Comparison of ENCODE assay signal across 1 cellular context in the genomic region with DNA sequence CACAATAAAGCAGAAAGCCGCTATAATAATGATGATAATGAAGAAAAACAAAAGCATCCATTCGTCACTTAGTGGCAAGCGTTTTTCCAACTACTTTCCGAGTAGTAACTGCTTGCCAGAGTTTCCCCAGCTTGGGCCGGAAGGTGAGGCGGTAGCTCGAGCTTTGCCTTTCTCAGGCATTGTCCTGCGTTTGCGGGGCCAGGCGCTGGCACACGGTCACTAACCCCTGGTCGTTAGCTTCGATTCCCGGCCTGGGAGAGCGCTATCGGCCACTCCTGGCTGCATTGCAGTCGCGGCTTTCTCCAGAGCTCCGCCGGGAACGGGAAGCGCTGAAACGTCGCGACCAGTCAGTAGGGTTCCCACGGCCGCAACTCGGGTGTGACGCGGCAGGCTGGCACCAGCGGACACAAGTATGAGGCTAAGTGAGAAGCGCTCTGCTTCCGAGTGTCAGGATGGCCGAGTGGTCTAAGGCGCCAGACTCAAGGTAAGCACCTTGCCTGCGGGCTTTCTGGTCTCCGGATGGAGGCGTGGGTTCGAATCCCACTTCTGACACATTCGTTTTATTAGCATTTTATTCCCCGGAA.
TF ChIP-seq lines count a peak whose summit lies in the region.

No MANE protein-coding gene starts in this region.

TF ChIP-seq in K562, 482 proteins besides CTCF, POLR2A, EP300 and RAD21 (continued from another document and continues in another):
- TF ChIP-seq, protein P1, sequence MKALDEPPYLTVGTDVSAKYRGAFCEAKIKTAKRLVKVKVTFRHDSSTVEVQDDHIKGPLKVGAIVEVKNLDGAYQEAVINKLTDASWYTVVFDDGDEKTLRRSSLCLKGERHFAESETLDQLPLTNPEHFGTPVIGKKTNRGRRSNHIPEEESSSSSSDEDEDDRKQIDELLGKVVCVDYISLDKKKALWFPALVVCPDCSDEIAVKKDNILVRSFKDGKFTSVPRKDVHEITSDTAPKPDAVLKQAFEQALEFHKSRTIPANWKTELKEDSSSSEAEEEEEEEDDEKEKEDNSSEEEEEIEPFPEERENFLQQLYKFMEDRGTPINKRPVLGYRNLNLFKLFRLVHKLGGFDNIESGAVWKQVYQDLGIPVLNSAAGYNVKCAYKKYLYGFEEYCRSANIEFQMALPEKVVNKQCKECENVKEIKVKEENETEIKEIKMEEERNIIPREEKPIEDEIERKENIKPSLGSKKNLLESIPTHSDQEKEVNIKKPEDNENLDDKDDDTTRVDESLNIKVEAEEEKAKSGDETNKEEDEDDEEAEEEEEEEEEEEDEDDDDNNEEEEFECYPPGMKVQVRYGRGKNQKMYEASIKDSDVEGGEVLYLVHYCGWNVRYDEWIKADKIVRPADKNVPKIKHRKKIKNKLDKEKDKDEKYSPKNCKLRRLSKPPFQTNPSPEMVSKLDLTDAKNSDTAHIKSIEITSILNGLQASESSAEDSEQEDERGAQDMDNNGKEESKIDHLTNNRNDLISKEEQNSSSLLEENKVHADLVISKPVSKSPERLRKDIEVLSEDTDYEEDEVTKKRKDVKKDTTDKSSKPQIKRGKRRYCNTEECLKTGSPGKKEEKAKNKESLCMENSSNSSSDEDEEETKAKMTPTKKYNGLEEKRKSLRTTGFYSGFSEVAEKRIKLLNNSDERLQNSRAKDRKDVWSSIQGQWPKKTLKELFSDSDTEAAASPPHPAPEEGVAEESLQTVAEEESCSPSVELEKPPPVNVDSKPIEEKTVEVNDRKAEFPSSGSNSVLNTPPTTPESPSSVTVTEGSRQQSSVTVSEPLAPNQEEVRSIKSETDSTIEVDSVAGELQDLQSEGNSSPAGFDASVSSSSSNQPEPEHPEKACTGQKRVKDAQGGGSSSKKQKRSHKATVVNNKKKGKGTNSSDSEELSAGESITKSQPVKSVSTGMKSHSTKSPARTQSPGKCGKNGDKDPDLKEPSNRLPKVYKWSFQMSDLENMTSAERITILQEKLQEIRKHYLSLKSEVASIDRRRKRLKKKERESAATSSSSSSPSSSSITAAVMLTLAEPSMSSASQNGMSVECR (CRISPR knock-in tag; IDR thresholded peaks at IDR 0.05): no peak; the same call in none of the 2 replicates
- no peak for TF ChIP-seq POU5F1 (IDR thresholded peaks at IDR 0.05; ENCODE audit: borderline replicate concordance, low read depth, low read length, partially characterized antibody)
- TF ChIP-seq ATF7 (IDR thresholded peaks at IDR 0.05): no peak
- TF ChIP-seq KLF10 (CRISPR knock-in tag; IDR thresholded peaks at IDR 0.05): no peak
- TF ChIP-seq RNF2 (IDR thresholded peaks at IDR 0.05): peak; percentile 67
- TF ChIP-seq POLR2H (tag; IDR thresholded peaks at IDR 0.05; ENCODE audit: low read depth): no peak
- no peak for TF ChIP-seq MIER1 (IDR thresholded peaks at IDR 0.05; ENCODE audit: low read depth)
- TF ChIP-seq OTX1 (CRISPR knock-in tag; IDR thresholded peaks at IDR 0.05): 0 out of 2 replicates have a peak, but pooled peaks have one; percentile 4
- TF ChIP-seq ZNF239 (CRISPR knock-in tag; IDR thresholded peaks at IDR 0.05): no peak
- TF ChIP-seq, protein P2, sequence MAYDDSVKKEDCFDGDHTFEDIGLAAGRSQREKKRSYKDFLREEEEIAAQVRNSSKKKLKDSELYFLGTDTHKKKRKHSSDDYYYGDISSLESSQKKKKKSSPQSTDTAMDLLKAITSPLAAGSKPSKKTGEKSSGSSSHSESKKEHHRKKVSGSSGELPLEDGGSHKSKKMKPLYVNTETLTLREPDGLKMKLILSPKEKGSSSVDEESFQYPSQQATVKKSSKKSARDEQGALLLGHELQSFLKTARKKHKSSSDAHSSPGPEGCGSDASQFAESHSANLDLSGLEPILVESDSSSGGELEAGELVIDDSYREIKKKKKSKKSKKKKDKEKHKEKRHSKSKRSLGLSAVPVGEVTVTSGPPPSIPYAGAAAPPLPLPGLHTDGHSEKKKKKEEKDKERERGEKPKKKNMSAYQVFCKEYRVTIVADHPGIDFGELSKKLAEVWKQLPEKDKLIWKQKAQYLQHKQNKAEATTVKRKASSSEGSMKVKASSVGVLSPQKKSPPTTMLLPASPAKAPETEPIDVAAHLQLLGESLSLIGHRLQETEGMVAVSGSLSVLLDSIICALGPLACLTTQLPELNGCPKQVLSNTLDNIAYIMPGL (CRISPR knock-in tag; IDR thresholded peaks at IDR 0.05): peak; percentile 95; the same call in 1 of the 2 replicates
- no peak for TF ChIP-seq JUNB (CRISPR knock-in tag; conservative IDR thresholded peaks at IDR 0.05)
- TF ChIP-seq KDM4B (IDR thresholded peaks at IDR 0.05; ENCODE audit: borderline replicate concordance in 2 of 2, low read depth in 1 of 2): 0 out of 4 replicates have a peak, but pooled peaks of 1 of the 2 experiments have one; percentile 68
- TF ChIP-seq ZNF77 (CRISPR knock-in tag; IDR thresholded peaks at IDR 0.05): no peak
- TF ChIP-seq SMAD3 (CRISPR knock-in tag; conservative IDR thresholded peaks at IDR 0.05): no peak
- TF ChIP-seq SIX5 (IDR thresholded peaks at IDR 0.05; ENCODE audit: borderline replicate concordance in 1 of 2, insufficient read depth in 1 of 2, low read depth in 1 of 2, low read length in 2 of 2): no peak
- peak; percentile 94 for TF ChIP-seq ZFX (CRISPR knock-in tag; IDR thresholded peaks at IDR 0.05)
- TF ChIP-seq RBM25 (IDR thresholded peaks at IDR 0.05; ENCODE audit: low read depth, low read length, severe bottlenecking): no peak
- no peak for TF ChIP-seq BMI1 (IDR thresholded peaks at IDR 0.05; ENCODE audit: low read length)
- TF ChIP-seq ZKSCAN1 (IDR thresholded peaks at IDR 0.05; ENCODE audit: low read depth, low read length): 0 out of 2 replicates have a peak, but pooled peaks have one; percentile 62
- TF ChIP-seq, protein P3, sequence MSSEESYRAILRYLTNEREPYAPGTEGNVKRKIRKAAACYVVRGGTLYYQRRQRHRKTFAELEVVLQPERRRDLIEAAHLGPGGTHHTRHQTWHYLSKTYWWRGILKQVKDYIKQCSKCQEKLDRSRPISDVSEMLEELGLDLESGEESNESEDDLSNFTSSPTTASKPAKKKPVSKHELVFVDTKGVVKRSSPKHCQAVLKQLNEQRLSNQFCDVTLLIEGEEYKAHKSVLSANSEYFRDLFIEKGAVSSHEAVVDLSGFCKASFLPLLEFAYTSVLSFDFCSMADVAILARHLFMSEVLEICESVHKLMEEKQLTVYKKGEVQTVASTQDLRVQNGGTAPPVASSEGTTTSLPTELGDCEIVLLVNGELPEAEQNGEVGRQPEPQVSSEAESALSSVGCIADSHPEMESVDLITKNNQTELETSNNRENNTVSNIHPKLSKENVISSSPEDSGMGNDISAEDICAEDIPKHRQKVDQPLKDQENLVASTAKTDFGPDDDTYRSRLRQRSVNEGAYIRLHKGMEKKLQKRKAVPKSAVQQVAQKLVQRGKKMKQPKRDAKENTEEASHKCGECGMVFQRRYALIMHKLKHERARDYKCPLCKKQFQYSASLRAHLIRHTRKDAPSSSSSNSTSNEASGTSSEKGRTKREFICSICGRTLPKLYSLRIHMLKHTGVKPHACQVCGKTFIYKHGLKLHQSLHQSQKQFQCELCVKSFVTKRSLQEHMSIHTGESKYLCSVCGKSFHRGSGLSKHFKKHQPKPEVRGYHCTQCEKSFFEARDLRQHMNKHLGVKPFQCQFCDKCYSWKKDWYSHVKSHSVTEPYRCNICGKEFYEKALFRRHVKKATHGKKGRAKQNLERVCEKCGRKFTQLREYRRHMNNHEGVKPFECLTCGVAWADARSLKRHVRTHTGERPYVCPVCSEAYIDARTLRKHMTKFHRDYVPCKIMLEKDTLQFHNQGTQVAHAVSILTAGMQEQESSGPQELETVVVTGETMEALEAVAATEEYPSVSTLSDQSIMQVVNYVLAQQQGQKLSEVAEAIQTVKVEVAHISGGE (CRISPR knock-in tag; IDR thresholded peaks at IDR 0.05): peak in 1 of 3 experiments; percentile 74; a peak in 2 of 6 replicates
- TF ChIP-seq, protein P4, sequence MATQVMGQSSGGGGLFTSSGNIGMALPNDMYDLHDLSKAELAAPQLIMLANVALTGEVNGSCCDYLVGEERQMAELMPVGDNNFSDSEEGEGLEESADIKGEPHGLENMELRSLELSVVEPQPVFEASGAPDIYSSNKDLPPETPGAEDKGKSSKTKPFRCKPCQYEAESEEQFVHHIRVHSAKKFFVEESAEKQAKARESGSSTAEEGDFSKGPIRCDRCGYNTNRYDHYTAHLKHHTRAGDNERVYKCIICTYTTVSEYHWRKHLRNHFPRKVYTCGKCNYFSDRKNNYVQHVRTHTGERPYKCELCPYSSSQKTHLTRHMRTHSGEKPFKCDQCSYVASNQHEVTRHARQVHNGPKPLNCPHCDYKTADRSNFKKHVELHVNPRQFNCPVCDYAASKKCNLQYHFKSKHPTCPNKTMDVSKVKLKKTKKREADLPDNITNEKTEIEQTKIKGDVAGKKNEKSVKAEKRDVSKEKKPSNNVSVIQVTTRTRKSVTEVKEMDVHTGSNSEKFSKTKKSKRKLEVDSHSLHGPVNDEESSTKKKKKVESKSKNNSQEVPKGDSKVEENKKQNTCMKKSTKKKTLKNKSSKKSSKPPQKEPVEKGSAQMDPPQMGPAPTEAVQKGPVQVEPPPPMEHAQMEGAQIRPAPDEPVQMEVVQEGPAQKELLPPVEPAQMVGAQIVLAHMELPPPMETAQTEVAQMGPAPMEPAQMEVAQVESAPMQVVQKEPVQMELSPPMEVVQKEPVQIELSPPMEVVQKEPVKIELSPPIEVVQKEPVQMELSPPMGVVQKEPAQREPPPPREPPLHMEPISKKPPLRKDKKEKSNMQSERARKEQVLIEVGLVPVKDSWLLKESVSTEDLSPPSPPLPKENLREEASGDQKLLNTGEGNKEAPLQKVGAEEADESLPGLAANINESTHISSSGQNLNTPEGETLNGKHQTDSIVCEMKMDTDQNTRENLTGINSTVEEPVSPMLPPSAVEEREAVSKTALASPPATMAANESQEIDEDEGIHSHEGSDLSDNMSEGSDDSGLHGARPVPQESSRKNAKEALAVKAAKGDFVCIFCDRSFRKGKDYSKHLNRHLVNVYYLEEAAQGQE (CRISPR knock-in tag; IDR thresholded peaks at IDR 0.05; ENCODE audit: low read depth): 0 out of 2 replicates have a peak, but pooled peaks have one; percentile 21
- TF ChIP-seq ZNF431 (CRISPR knock-in tag; IDR thresholded peaks at IDR 0.05): peak; percentile 51; the same call in 1 of the 2 replicates
- no peak; the same call in 1 of the 2 replicates for TF ChIP-seq ZEB2 (IDR thresholded peaks at IDR 0.05)
- TF ChIP-seq, protein P5, sequence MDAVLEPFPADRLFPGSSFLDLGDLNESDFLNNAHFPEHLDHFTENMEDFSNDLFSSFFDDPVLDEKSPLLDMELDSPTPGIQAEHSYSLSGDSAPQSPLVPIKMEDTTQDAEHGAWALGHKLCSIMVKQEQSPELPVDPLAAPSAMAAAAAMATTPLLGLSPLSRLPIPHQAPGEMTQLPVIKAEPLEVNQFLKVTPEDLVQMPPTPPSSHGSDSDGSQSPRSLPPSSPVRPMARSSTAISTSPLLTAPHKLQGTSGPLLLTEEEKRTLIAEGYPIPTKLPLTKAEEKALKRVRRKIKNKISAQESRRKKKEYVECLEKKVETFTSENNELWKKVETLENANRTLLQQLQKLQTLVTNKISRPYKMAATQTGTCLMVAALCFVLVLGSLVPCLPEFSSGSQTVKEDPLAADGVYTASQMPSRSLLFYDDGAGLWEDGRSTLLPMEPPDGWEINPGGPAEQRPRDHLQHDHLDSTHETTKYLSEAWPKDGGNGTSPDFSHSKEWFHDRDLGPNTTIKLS (IDR thresholded peaks at IDR 0.05; ENCODE audit: borderline replicate concordance, low read depth): peak; percentile 73; the same call in 1 of the 2 replicates
- TF ChIP-seq ZNF263 (CRISPR knock-in tag; IDR thresholded peaks at IDR 0.05; ENCODE audit: borderline replicate concordance): no peak
- TF ChIP-seq ZNF589 (CRISPR knock-in tag; IDR thresholded peaks at IDR 0.05; ENCODE audit: low read depth): peak; percentile 76
- TF ChIP-seq NCOR1 (IDR thresholded peaks at IDR 0.05): peak; percentile 33; the same call in 1 of the 2 replicates
- peak; percentile 10 to 65; a peak in 1 of 4 replicates for TF ChIP-seq RCOR1 (IDR thresholded peaks at IDR 0.05; ENCODE audit: borderline replicate concordance in 1 of 2, low read depth in 2 of 2, low read length in 2 of 2)
- TF ChIP-seq, protein P6, sequence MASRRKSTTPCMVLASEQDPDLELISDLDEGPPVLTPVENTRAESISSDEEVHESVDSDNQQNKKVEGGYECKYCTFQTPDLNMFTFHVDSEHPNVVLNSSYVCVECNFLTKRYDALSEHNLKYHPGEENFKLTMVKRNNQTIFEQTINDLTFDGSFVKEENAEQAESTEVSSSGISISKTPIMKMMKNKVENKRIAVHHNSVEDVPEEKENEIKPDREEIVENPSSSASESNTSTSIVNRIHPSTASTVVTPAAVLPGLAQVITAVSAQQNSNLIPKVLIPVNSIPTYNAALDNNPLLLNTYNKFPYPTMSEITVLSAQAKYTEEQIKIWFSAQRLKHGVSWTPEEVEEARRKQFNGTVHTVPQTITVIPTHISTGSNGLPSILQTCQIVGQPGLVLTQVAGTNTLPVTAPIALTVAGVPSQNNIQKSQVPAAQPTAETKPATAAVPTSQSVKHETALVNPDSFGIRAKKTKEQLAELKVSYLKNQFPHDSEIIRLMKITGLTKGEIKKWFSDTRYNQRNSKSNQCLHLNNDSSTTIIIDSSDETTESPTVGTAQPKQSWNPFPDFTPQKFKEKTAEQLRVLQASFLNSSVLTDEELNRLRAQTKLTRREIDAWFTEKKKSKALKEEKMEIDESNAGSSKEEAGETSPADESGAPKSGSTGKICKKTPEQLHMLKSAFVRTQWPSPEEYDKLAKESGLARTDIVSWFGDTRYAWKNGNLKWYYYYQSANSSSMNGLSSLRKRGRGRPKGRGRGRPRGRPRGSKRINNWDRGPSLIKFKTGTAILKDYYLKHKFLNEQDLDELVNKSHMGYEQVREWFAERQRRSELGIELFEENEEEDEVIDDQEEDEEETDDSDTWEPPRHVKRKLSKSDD (conservative IDR thresholded peaks at IDR 0.05; ENCODE audit: low read length): no peak
- peak; percentile 97 for TF ChIP-seq CREM (IDR thresholded peaks at IDR 0.05; ENCODE audit: low read depth)
- TF ChIP-seq, protein P7, sequence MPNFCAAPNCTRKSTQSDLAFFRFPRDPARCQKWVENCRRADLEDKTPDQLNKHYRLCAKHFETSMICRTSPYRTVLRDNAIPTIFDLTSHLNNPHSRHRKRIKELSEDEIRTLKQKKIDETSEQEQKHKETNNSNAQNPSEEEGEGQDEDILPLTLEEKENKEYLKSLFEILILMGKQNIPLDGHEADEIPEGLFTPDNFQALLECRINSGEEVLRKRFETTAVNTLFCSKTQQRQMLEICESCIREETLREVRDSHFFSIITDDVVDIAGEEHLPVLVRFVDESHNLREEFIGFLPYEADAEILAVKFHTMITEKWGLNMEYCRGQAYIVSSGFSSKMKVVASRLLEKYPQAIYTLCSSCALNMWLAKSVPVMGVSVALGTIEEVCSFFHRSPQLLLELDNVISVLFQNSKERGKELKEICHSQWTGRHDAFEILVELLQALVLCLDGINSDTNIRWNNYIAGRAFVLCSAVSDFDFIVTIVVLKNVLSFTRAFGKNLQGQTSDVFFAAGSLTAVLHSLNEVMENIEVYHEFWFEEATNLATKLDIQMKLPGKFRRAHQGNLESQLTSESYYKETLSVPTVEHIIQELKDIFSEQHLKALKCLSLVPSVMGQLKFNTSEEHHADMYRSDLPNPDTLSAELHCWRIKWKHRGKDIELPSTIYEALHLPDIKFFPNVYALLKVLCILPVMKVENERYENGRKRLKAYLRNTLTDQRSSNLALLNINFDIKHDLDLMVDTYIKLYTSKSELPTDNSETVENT (CRISPR knock-in tag; IDR thresholded peaks at IDR 0.05): 0 out of 2 replicates have a peak, but pooled peaks have one; percentile 40
